Comparison of ENCODE assay signal across 20 cellular contexts in genomic region chr1:3242408-3243270, GRCh38.
DNase-seq lines count a peak whose midpoint lies in the region; ATAC-seq, FAIRE-seq and TF ChIP-seq lines count a peak whose summit lies in the region.
"Had no signal": no experiment of that assay in that cellular context is flagged by ENCODE, and none has a peak within 500 bp of the region (broad histone marks: within the 10 kb centered on the region; RNA-seq: fewer than 3 reads in every experiment).

No MANE protein-coding gene starts in this region.

- no peaks in the 10 kb centered on the region for H3K9me3 ChIP-seq in MM.1S (replicated peaks; ENCODE audit: insufficient read depth, low read length)
- H3K9me3 ChIP-seq in H1 (ENCODE audit: insufficient read depth in 2 of 2, low read depth in 1 of 2, low read length in 1 of 2), result no peaks in the 10 kb centered on the region
- no peaks in the 10 kb centered on the region for H3K9me3 ChIP-seq in thoracic aorta
- H3K9me3 ChIP-seq: BE2C had no signal

- CTCF ChIA-PET in H1 (lab: Charles Lee; ENCODE audit: partially characterized antibody), result interaction anchor here (0.6 to 1.8 kb wide), 6 partner anchors 10 to 397 kb away, joined by 3 to 5 read pairs (median 3); no protein-coding TSS in a partner anchor

- H2BK15ac ChIP-seq in H1 (ENCODE audit: low read length), result no peak overlapping the region

- no peaks in the 10 kb centered on the region for H3K79me1 ChIP-seq in H1 (ENCODE audit: low read depth, low read length)

- H2AFZ ChIP-seq in MM.1S (ENCODE audit: low read length), result no peak overlapping the region
- H2AFZ ChIP-seq in H1 (ENCODE audit: low read length), result no peak overlapping the region
- H2AFZ ChIP-seq: GM23248 had no signal

- no peak for TF ChIP-seq POLR2A in H1 (IDR thresholded peaks at IDR 0.05; ENCODE audit: control extremely low read depth in 1 of 2, low read depth in 2 of 2, low read length in 2 of 2)

- no peak overlapping the region for H3K14ac ChIP-seq in H1 (ENCODE audit: insufficient read length)

- H3K56ac ChIP-seq in H1 (replicated peaks; ENCODE audit: insufficient read length, low read depth, low read length), result no peak overlapping the region

- H4K20me1 ChIP-seq in MM.1S (ENCODE audit: insufficient read depth, low read length) (no peaks in the 10 kb centered on the region), H1 (replicated peaks in 1 of 2; ENCODE audit: control insufficient read depth in 1 of 2, insufficient read depth in 2 of 2, low read length in 2 of 2) (peaks cover 0 to 2% of the 10 kb centered on the region in 2 experiments)

- H3K4me2 ChIP-seq in MM.1S (ENCODE audit: low read depth, low read length), result peak overlapping the region; percentile 37; the same call in 1 of the 2 replicates
- no peak overlapping the region for H3K4me2 ChIP-seq in H1 (ENCODE audit: insufficient read depth in 1 of 2, low read depth in 2 of 2, low read length in 2 of 2)

- ATAC-seq in thoracic aorta (ENCODE audit: insufficient number of reproducible peaks, low FRiP score, low read depth), result no peak

- H3K18ac ChIP-seq in H1 (ENCODE audit: extremely low read depth, low read length), result no peak overlapping the region

- no peak overlapping the region for H4K8ac ChIP-seq in H1 (ENCODE audit: extremely low read depth, insufficient read depth, low read length)

- H3F3A ChIP-seq in MM.1S (ENCODE audit: insufficient read depth, low read length), result no peaks in the 10 kb centered on the region

- no peaks in the 10 kb centered on the region for H3K9me2 ChIP-seq in MM.1S (replicated peaks; ENCODE audit: insufficient read depth, low read length)

- no peak overlapping the region for H3K27ac ChIP-seq in MM.1S (ENCODE audit: low read length)
- H3K27ac ChIP-seq in H1 (ENCODE audit: low read depth, low read length), result no peak overlapping the region
- H3K27ac ChIP-seq in thoracic aorta, result peak overlapping the region; percentile 93 to 96
- H3K27ac ChIP-seq: GM23248 had no signal

- TF ChIP-seq EP300 in H1 (IDR thresholded peaks at IDR 0.05; ENCODE audit: borderline replicate concordance in 1 of 2, low read depth in 2 of 2, low read length in 2 of 2), result no peak

- no peak for FAIRE-seq in H1 (lab: Jason Lieb, UNC)
- FAIRE-seq: GM12892, GM18507, H54 had no signal

- H3K4me1 ChIP-seq in MM.1S (ENCODE audit: low read length), result peaks cover 9% of the 10 kb centered on the region
- peaks cover 0 to 5% (median 0%) of the 10 kb centered on the region in 4 experiments; a peak in 2 of 7 replicates for H3K4me1 ChIP-seq in H1 (replicated peaks in 1 of 4; ENCODE audit: control insufficient read depth in 3 of 4, insufficient read depth in 4 of 4, low read length in 3 of 4)
- peaks cover 33 to 80% of the 10 kb centered on the region in 2 donors for H3K4me1 ChIP-seq in thoracic aorta (ENCODE audit: control insufficient read depth in 1 of 2, low read depth in 2 of 2)
- H3K4me1 ChIP-seq: BE2C had no signal

- H4K91ac ChIP-seq in H1 (replicated peaks; ENCODE audit: insufficient read length, low read length), result no peak overlapping the region

- POLR2A ChIA-PET in H1 (lab: Charles Lee; ENCODE audit: partially characterized antibody), result no interaction called here

- H4K5ac ChIP-seq in H1 (ENCODE audit: insufficient read length, low read depth, low read length), result no peak overlapping the region

- H3K79me2 ChIP-seq in MM.1S (ENCODE audit: low read length) (no peaks in the 10 kb centered on the region), H1 (ENCODE audit: control insufficient read depth in 1 of 2, insufficient read depth in 2 of 2, low read length in 2 of 2) (no peaks in the 10 kb centered on the region)

- H3K4ac ChIP-seq in H1 (replicated peaks; ENCODE audit: insufficient read length, low read depth, low read length), result no peak overlapping the region

- H2AK5ac ChIP-seq in H1 (ENCODE audit: low read depth, low read length), result 0 out of 2 replicates have a peak overlapping the region, but pooled peaks have one; percentile 28

- no peaks in the 10 kb centered on the region for H3K36me3 ChIP-seq in MM.1S (replicated peaks; ENCODE audit: insufficient read depth, low read length)
- no peaks in the 10 kb centered on the region for H3K36me3 ChIP-seq in H1 (ENCODE audit: control insufficient read depth in 2 of 4, insufficient read depth in 4 of 4, low read length in 3 of 4)
- peaks cover 9% of the 10 kb centered on the region for H3K36me3 ChIP-seq in thoracic aorta
- H3K36me3 ChIP-seq: BE2C had no signal

- TF ChIP-seq CTCF in MM.1S (IDR thresholded peaks at IDR 0.05; ENCODE audit: low read length) (no peak), H1 (IDR thresholded peaks at IDR 0.05; ENCODE audit: control extremely low read depth in 1 of 3, insufficient read depth in 1 of 3, low read depth in 1 of 3, low read length in 3 of 3) (no peak), thoracic aorta (IDR thresholded peaks at IDR 0.05) (no peak), foreskin fibroblast (IDR thresholded peaks at IDR 0.05; ENCODE audit: low read depth, low read length) (no peak)

- no peak overlapping the region for H2BK12ac ChIP-seq in H1 (ENCODE audit: low read depth, low read length)

- H2BK20ac ChIP-seq in H1 (ENCODE audit: low read length), result no peak overlapping the region

- no peak for TF ChIP-seq RAD21 in H1 (IDR thresholded peaks at IDR 0.05 in 1 of 2, conservative IDR thresholded peaks at IDR 0.05 in 1 of 2; ENCODE audit: low read depth in 2 of 2, low read length in 2 of 2)

- H3K27me3 ChIP-seq in MM.1S (replicated peaks; ENCODE audit: insufficient read depth, low read length) (peaks cover 98% of the 10 kb centered on the region), H1 (replicated peaks in 1 of 4; ENCODE audit: control insufficient read depth in 3 of 4, extremely low read depth in 1 of 4, insufficient read depth in 3 of 4, low read length in 3 of 4) (peaks cover 0 to 10% (median 6%) of the 10 kb centered on the region in 4 experiments; a peak in 2 of 7 replicates), thoracic aorta (replicated peaks; ENCODE audit: insufficient read depth) (no peaks in the 10 kb centered on the region)

- H3K23ac ChIP-seq in H1 (ENCODE audit: insufficient read length), result no peak overlapping the region

- H3K4me3 ChIP-seq in MM.1S (ENCODE audit: low read length) (no peak overlapping the region), H1 (ENCODE audit: extremely low read depth in 1 of 4, insufficient read depth in 2 of 4, low read depth in 3 of 4, low read length in 4 of 4) (no peak overlapping the region), thoracic aorta (no peak overlapping the region), foreskin fibroblast (ENCODE audit: low read depth in 1 of 2, low read length in 2 of 2) (no peak overlapping the region)
- H3K4me3 ChIP-seq: GM23248 had no signal

- 88% methylated on average over 34 of the region's 35 CpGs; no CpG with 5 or more reads in 1 of the 2 experiments for WGBS in H1 (ENCODE audit: extremely low coverage in 1 of 2, insufficient coverage in 1 of 2, insufficient read length in 1 of 2, insufficient replicate concordance in 2 of 2, low coverage in 1 of 2, low lambda C conversion rate in 2 of 2, missing lambda C conversion rate in 1 of 2), 2 experiments

- DNase-seq in DMS79 (lab: John Stamatoyannopoulos, UW) (peak; percentile 53), MM.1S (no peak), H1 (ENCODE audit: low read depth in 1 of 2, low spot score in 2 of 2) (no peak), thoracic aorta (ENCODE audit: low spot score) (no peak), ureter (ENCODE audit: low spot score) (no peak), NCI-H2029 treated with DMSO at 0.1 percent for 48 hours (lab: John Stamatoyannopoulos, UW) (no peak), foreskin fibroblast (no peak)
- DNase-seq: BE2C; C1 segment of cervical spinal cord; CD4-positive, CD25-positive, alpha-beta regulatory T cell; CD8-positive, alpha-beta memory T cell; COR-L47; DMS 273 treated with DMSO at 0.1 percent for 48 hours; DMS53; GDM1; GM23248; HCEC 1CT had no signal

- H2BK120ac ChIP-seq in H1 (replicated peaks; ENCODE audit: low read depth, low read length), result no peak overlapping the region

- H2BK5ac ChIP-seq in H1 (ENCODE audit: low read depth, low read length), result no peak overlapping the region

- no peak overlapping the region for H3K9ac ChIP-seq in MM.1S (ENCODE audit: low read length)
- H3K9ac ChIP-seq in H1 (replicated peaks in 1 of 4; ENCODE audit: extremely low read depth in 1 of 4, low read depth in 3 of 4, low read length in 3 of 4), result no peak overlapping the region
- H3K9ac ChIP-seq: GM23248 had no signal

- H3K23me2 ChIP-seq in H1 (ENCODE audit: low read depth, low read length), result no peaks in the 10 kb centered on the region

TF ChIP-seq in H1, 55 proteins besides CTCF, POLR2A, EP300 and RAD21:
- no peak for TF ChIP-seq MAFK (IDR thresholded peaks at IDR 0.05; ENCODE audit: low read depth, low read length)
- no peak for TF ChIP-seq ZNF274 (IDR thresholded peaks at IDR 0.05; ENCODE audit: borderline replicate concordance, extremely low read depth, low read length)
- TF ChIP-seq TAF1 (IDR thresholded peaks at IDR 0.05; ENCODE audit: low read depth, low read length), result no peak
- TF ChIP-seq NRF1 (IDR thresholded peaks at IDR 0.05; ENCODE audit: low read depth, low read length), result no peak
- no peak for TF ChIP-seq RNF2 (IDR thresholded peaks at IDR 0.05; ENCODE audit: borderline replicate concordance, low read depth, low read length, missing control alignments, poor library complexity, severe bottlenecking)
- no peak for TF ChIP-seq GTF2F1 (IDR thresholded peaks at IDR 0.05; ENCODE audit: borderline replicate concordance, low read depth, low read length)

Comparison
In these comparisons a context has a peak if more than half of its experiments do, and no peak if none do; other contexts are left out.
1. H3K27ac ChIP-seq: peak in thoracic aorta (2 of 2); none in MM.1S (single experiment) and H1 (single experiment).